In the genomic region with DNA sequence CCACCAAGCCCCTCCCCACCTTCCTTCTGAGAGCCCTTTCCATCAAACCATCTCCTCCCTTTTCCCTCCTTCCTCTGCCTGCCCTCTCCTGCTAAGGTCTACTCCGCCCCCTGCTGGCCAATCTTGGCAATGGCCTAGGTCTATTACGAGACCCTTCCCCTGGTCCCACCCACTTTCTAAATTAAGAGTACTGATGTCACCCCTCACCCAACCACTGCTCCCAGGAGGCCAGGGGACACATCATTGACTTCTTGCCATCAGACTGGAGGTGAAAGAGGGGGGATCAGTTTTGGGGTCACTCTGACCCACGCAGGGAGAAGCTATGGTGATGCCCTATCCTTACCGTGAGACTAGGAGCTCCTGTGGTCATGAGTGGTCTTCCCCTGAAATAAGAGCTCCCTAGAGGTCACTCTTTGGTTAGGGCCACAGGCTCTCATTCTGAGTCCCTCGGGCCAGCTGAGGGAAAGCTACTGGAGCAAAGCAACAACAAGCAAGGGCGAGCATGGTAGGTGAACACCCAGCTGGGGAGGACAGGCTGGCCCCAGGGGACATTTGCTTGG, we compare ENCODE assay signal across 7 cellular contexts. TPM values are rescaled to one million over a fixed set of nuclear protein-coding genes. Genes with fewer than 3 reads are reported as not detected.
DNase-seq lines count a peak whose midpoint lies in the region; ATAC-seq and TF ChIP-seq lines count a peak whose summit lies in the region.

No MANE protein-coding gene starts in this region.

- no peaks in the 10 kb centered on the region for H3K36me3 Mint-ChIP-seq in MCF 10A (ENCODE audit: insufficient read depth, unreplicated experiment)

- BruUV-seq in MCF 10A (replicated peaks; lab: Mats Ljungman, UMichigan): no TSS peak

- CTCF ChIA-PET in MCF 10A (lab: Yijun Ruan, JAX): interaction anchor here (0.5 to 31.7 kb wide), 74 partner anchors 11 to 1458 kb away, joined by 3 to 1438 read pairs (median 4); a partner anchor contains a TSS

- peak; percentile 95 for TF ChIP-seq CTCF in VCaP (conservative IDR thresholded peaks at IDR 0.05)
- TF ChIP-seq CTCF in MCF 10A (IDR thresholded peaks at IDR 0.05; ENCODE audit: unreplicated experiment): peak; percentile 99

- intact Hi-C loops in MCF 10A (cut with micrococcal nuclease): loop anchor here (1.0 to 2.0 kb wide), 2 partner anchors 90 to 143 kb away; no protein-coding TSS in a partner anchor

- no peak overlapping the region for H3K27ac Mint-ChIP-seq in MCF 10A (ENCODE audit: low read depth, unreplicated experiment)

- DNase-seq in GM19238 (ENCODE audit: insufficient read length, low spot score) (peak; percentile 39), NCI-H2171 (lab: John Stamatoyannopoulos, UW) (peak; percentile 71), MCF 10A (ENCODE audit: unreplicated experiment) (peak; percentile 81), iris pigment epithelial cell (ENCODE audit: low read depth) (peak; percentile 39)
- DNase-seq in stimulated activated CD4-positive, alpha-beta T cell treated with anti-CD3 and anti-CD28 coated beads, Interleukin-2, amount 100 ng/mL, for 24 hours: peak; percentile 87 to 90

- H3K27me3 Mint-ChIP-seq in MCF 10A (ENCODE audit: insufficient read depth, unreplicated experiment): peaks cover 39% of the 10 kb centered on the region

- ATAC-seq in GM21528 (IDR thresholded peaks at IDR 0.05; ENCODE audit: low FRiP score, unreplicated experiment): no peak

- POLR2A ChIA-PET in MCF 10A (lab: Yijun Ruan, JAX): interaction anchor here (0.8 to 1.5 kb wide), 6 partner anchors 11 to 142 kb away, joined by 4 to 7 read pairs (median 6); a partner anchor contains a TSS

- H3K4me1 Mint-ChIP-seq in MCF 10A (ENCODE audit: insufficient read depth, unreplicated experiment): peaks cover 27% of the 10 kb centered on the region

- no peak overlapping the region for H3K4me3 Mint-ChIP-seq in MCF 10A (ENCODE audit: unreplicated experiment)

- H3K27ac ChIP-seq in VCaP: no peak overlapping the region

- H3K9me3 Mint-ChIP-seq in MCF 10A (ENCODE audit: unreplicated experiment): no peaks in the 10 kb centered on the region

RNA-seq across cellular contexts. Expression of a gene that starts 34.6 kb away (rescaled TPM):
- total RNA-seq in MCF 10A (2022): not detected in 2 replicates

RNA-seq across cellular contexts. Expression of a gene that starts 40.7 kb away (rescaled TPM):
- 2,571 and 2,904 TPM in 2 replicates for total RNA-seq in MCF 10A (2022)

RNA-seq across cellular contexts. Expression of a gene that starts 45.7 kb away (rescaled TPM):
- total RNA-seq in MCF 10A (2022): not detected in 2 replicates

RNA-seq across cellular contexts. Expression of a gene that starts 50.5 kb away (rescaled TPM):
- 27.2 and 60.7 TPM in 2 replicates for total RNA-seq in MCF 10A (2022)

RNA-seq across cellular contexts. Expression of a gene that starts 54.0 kb away (rescaled TPM):
- total RNA-seq in MCF 10A (2022): 85.7 and 90.0 TPM in 2 replicates
